ENCODE assay signal across 8 cellular contexts in the genomic region with DNA sequence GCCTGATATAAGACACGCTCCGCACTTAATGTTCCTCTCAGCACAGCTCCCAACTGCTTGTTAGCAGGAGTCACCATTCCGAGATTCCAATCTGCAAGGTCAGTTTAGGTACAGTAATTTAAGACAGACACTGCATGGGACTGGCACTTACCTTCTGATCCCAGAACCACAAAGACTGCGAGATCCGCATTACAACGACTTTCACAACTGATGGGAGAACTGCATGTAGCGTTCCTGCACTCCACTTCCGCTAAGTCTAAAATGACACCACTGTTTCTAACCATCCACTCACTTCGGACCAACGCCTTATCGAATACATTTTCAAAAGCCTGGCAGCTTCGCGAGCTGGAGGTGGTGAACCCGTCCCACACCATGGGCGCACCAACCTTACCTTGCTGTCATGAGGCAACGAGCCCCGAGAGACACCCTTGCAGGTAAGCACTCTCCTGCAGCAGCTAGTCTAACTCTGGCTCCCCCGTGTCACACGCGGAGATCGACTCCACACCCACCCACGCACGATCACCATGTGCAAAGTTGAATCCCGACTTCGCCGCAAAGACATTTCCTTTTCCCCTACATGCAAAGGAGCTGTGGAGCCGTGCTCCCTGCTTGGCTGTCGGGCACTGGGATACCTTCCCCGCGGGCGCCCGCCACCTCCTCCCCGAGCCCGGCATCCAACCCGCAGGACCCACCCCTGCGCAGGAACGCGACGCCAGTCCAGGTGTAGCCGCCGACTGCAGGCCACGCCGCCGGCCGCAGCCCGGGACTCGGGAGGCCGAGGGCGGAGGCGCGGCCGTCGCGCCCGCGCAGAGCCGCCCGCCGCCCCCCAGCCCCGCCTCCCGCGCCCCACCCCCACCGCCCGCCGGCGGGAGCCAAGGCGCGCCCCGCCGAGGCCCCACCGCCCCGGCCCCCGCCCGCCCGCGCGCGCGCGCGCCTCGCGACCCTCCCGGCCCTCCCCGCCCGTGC. TPM values are rescaled to one million over a fixed set of nuclear protein-coding genes. Genes with fewer than 3 reads are reported as not detected.
DNase-seq lines count a peak whose midpoint lies in the region; ATAC-seq and TF ChIP-seq lines count a peak whose summit lies in the region.

No MANE protein-coding gene starts in this region.

- peaks cover 0 to 31% (median 21%) of the 10 kb centered on the region in 11 experiments; a peak in 20 of 22 replicates for H3K36me3 ChIP-seq in BLaER1 treated with 17β-estradiol and CSF1 and Interleukin-3, amounts not matched to agents 10 nM and 100 nM
- H3K36me3 ChIP-seq in OCI-LY1 (ENCODE audit: insufficient read depth, low read length) (peaks cover 21% of the 10 kb centered on the region), esophagus muscularis mucosa (no peaks in the 10 kb centered on the region)
- H3K36me3 ChIP-seq in naive thymus-derived CD4-positive, alpha-beta T cell (ENCODE audit: control insufficient read depth in 2 of 3, insufficient read depth in 3 of 3, low read length in 3 of 3) = peaks cover 0 to 8% (median 0%) of the 10 kb centered on the region in 3 experiments

- H3K27me3 Mint-ChIP-seq in activated T-cell treated with anti-CD3 and anti-CD28 coated beads, Interleukin-2, amount 50 U/mL, for 24 hours = no peaks in the 10 kb centered on the region
- H3K27me3 Mint-ChIP-seq in naive thymus-derived CD4-positive, alpha-beta T cell = no peaks in the 10 kb centered on the region

- ATAC-seq in GM19324 (IDR thresholded peaks at IDR 0.05; ENCODE audit: low FRiP score, unreplicated experiment) (peak; percentile 57), HG03442 (IDR thresholded peaks at IDR 0.05; ENCODE audit: unreplicated experiment) (peak; percentile 38)
- ATAC-seq in naive thymus-derived CD4-positive, alpha-beta T cell = peak; percentile 28

- TF ChIP-seq CTCF in OCI-LY1 (IDR thresholded peaks at IDR 0.05; ENCODE audit: low read length) (no peak), esophagus muscularis mucosa (IDR thresholded peaks at IDR 0.05) (no peak)

- H3K27me3 ChIP-seq in BLaER1 treated with 17β-estradiol and CSF1 and Interleukin-3, amounts not matched to agents 10 nM and 100 nM = no peaks in the 10 kb centered on the region
- H3K27me3 ChIP-seq in OCI-LY1 (ENCODE audit: insufficient read depth, low read length) (no peaks in the 10 kb centered on the region), esophagus muscularis mucosa (no peaks in the 10 kb centered on the region)
- no peaks in the 10 kb centered on the region for H3K27me3 ChIP-seq in naive thymus-derived CD4-positive, alpha-beta T cell (ENCODE audit: control insufficient read depth in 2 of 2, insufficient read depth in 2 of 2, low read length in 2 of 2)

- peak; percentile 7 for TF ChIP-seq POLR2A in esophagus muscularis mucosa (IDR thresholded peaks at IDR 0.05; ENCODE audit: low read depth)

- H3K79me2 ChIP-seq in OCI-LY1 (ENCODE audit: insufficient read depth, low read length) = peaks cover 88% of the 10 kb centered on the region

- no peak overlapping the region for H2AFZ ChIP-seq in OCI-LY1 (ENCODE audit: low read length)

- CTCF ChIA-PET in naive thymus-derived CD4-positive, alpha-beta T cell (lab: Charles Lee) = interaction anchor here (1.0 to 1.1 kb wide), 2 partner anchors 65 to 367 kb away, joined by 3 read pairs; no protein-coding TSS in a partner anchor

- no peaks in the 10 kb centered on the region for H3K9me2 ChIP-seq in OCI-LY1 (ENCODE audit: low read depth, low read length)

- peak overlapping the region; percentile 10 to 92 (median 84); a peak in 20 of 22 replicates for H3K27ac ChIP-seq in BLaER1 treated with 17β-estradiol and CSF1 and Interleukin-3, amounts not matched to agents 10 nM and 100 nM
- H3K27ac ChIP-seq in OCI-LY1 (ENCODE audit: low read depth, low read length, poor library complexity, severe bottlenecking) (peak overlapping the region; percentile 47), esophagus muscularis mucosa (replicated peaks in 1 of 4) (peak overlapping the region; percentile 90 to 95 (median 94))
- peak overlapping the region; percentile 80 for H3K27ac ChIP-seq in naive thymus-derived CD4-positive, alpha-beta T cell (ENCODE audit: low read depth, low read length)

- H3K9me3 Mint-ChIP-seq in activated T-cell treated with anti-CD3 and anti-CD28 coated beads, Interleukin-2, amount 50 U/mL, for 24 hours = no peaks in the 10 kb centered on the region
- no peaks in the 10 kb centered on the region for H3K9me3 Mint-ChIP-seq in naive thymus-derived CD4-positive, alpha-beta T cell

- peaks cover 22 to 36% (median 31%) of the 10 kb centered on the region in 10 experiments for H3K4me1 ChIP-seq in BLaER1 treated with 17β-estradiol and CSF1 and Interleukin-3, amounts not matched to agents 10 nM and 100 nM
- H3K4me1 ChIP-seq in OCI-LY1 (ENCODE audit: insufficient read depth, low read length, severe bottlenecking) (peaks cover 31% of the 10 kb centered on the region), esophagus muscularis mucosa (peaks cover 40 to 65% (median 59%) of the 10 kb centered on the region in 4 donors)
- peaks cover 21 to 27% of the 10 kb centered on the region in 2 donors for H3K4me1 ChIP-seq in naive thymus-derived CD4-positive, alpha-beta T cell (ENCODE audit: control insufficient read depth in 2 of 2, insufficient read depth in 2 of 2, low read length in 2 of 2)

- WGBS in esophagus muscularis mucosa = 4% methylated on average over 26 of the region's 86 CpGs

- intact Hi-C loops in esophagus muscularis mucosa (cut with DNase I) = no loop called here
- intact Hi-C loops in naive thymus-derived CD4-positive, alpha-beta T cell (cut with micrococcal nuclease) = loop anchor here (5.0 kb wide), 5 partner anchors 283 to 1902 kb away; a partner anchor contains a TSS

- no peaks in the 10 kb centered on the region for H3K9me3 ChIP-seq in BLaER1 treated with 17β-estradiol and CSF1 and Interleukin-3, amounts not matched to agents 10 nM and 100 nM (replicated peaks in 1 of 11)
- H3K9me3 ChIP-seq in OCI-LY1 (ENCODE audit: low read length) (no peaks in the 10 kb centered on the region), esophagus muscularis mucosa (no peaks in the 10 kb centered on the region)
- H3K9me3 ChIP-seq in naive thymus-derived CD4-positive, alpha-beta T cell (ENCODE audit: control insufficient read depth in 2 of 3, low read length in 3 of 3) = no peaks in the 10 kb centered on the region

- H3K4me3 Mint-ChIP-seq in activated T-cell treated with anti-CD3 and anti-CD28 coated beads, Interleukin-2, amount 50 U/mL, for 24 hours = peak overlapping the region; percentile 92
- peak overlapping the region; percentile 90 to 99 (median 97) for H3K4me3 Mint-ChIP-seq in naive thymus-derived CD4-positive, alpha-beta T cell

- peak overlapping the region; percentile 90 to 99 (median 95) for H3K4me2 ChIP-seq in BLaER1 treated with 17β-estradiol and CSF1 and Interleukin-3, amounts not matched to agents 10 nM and 100 nM
- peak overlapping the region; percentile 100 for H3K4me2 ChIP-seq in OCI-LY1 (ENCODE audit: low read length)

- peak overlapping the region; percentile 96 for H3K27ac Mint-ChIP-seq in activated T-cell treated with anti-CD3 and anti-CD28 coated beads, Interleukin-2, amount 50 U/mL, for 24 hours
- H3K27ac Mint-ChIP-seq in naive thymus-derived CD4-positive, alpha-beta T cell = peak overlapping the region; percentile 74 to 98 (median 93)

- H3F3A ChIP-seq in OCI-LY1 (ENCODE audit: insufficient read depth, low read length) = no peaks in the 10 kb centered on the region

- peak; percentile 76 for DNase-seq in activated T-cell treated with anti-CD3 and anti-CD28 coated beads, Interleukin-2, amount 50 U/mL, for 24 hours
- peak; percentile 72 for DNase-seq in esophagus muscularis mucosa (ENCODE audit: extremely low spot score)
- DNase-seq in naive thymus-derived CD4-positive, alpha-beta T cell = peak; percentile 21 to 69 (median 44)
- peak; percentile 19 to 75 (median 48) for DNase-seq in stimulated activated naive CD4-positive, alpha-beta T cell (lab: John Stamatoyannopoulos, UW)

- peaks cover 69% of the 10 kb centered on the region for H3K36me3 Mint-ChIP-seq in activated T-cell treated with anti-CD3 and anti-CD28 coated beads, Interleukin-2, amount 50 U/mL, for 24 hours (ENCODE audit: low read depth)
- H3K36me3 Mint-ChIP-seq in naive thymus-derived CD4-positive, alpha-beta T cell = peaks cover 0 to 15% (median 2%) of the 10 kb centered on the region in 5 donors

- TF ChIP-seq EP300 in esophagus muscularis mucosa (IDR thresholded peaks at IDR 0.05) = no peak

- POLR2A ChIA-PET in naive thymus-derived CD4-positive, alpha-beta T cell (lab: Charles Lee) = interaction anchor here (6.6 kb wide), 1 partner anchor 67 kb away, joined by 49 read pairs; a partner anchor contains a TSS

- H4K20me1 ChIP-seq in BLaER1 treated with 17β-estradiol and CSF1 and Interleukin-3, amounts not matched to agents 10 nM and 100 nM = peaks cover 36 to 92% (median 76%) of the 10 kb centered on the region in 11 experiments; a peak in 20 of 22 replicates
- H4K20me1 ChIP-seq in OCI-LY1 (ENCODE audit: insufficient read depth, low read length) = no peaks in the 10 kb centered on the region; the same call in 1 of the 2 replicates

- peaks cover 68% of the 10 kb centered on the region for H3K4me1 Mint-ChIP-seq in activated T-cell treated with anti-CD3 and anti-CD28 coated beads, Interleukin-2, amount 50 U/mL, for 24 hours (ENCODE audit: low read depth)
- peaks cover 46 to 76% (median 63%) of the 10 kb centered on the region in 7 donors for H3K4me1 Mint-ChIP-seq in naive thymus-derived CD4-positive, alpha-beta T cell

- peak overlapping the region; percentile 84 to 100 (median 99) for H3K4me3 ChIP-seq in BLaER1 treated with 17β-estradiol and CSF1 and Interleukin-3, amounts not matched to agents 10 nM and 100 nM
- H3K4me3 ChIP-seq in OCI-LY1 (ENCODE audit: low read depth, low read length, poor library complexity, severe bottlenecking) = peak overlapping the region; percentile 82
- H3K4me3 ChIP-seq in esophagus muscularis mucosa = peak overlapping the region; percentile 77 to 97 (median 87)
- H3K4me3 ChIP-seq in naive thymus-derived CD4-positive, alpha-beta T cell (ENCODE audit: low read length) = peak overlapping the region; percentile 93

- peak overlapping the region; percentile 77 to 96 (median 89) for H3K9ac ChIP-seq in BLaER1 treated with 17β-estradiol and CSF1 and Interleukin-3, amounts not matched to agents 10 nM and 100 nM
- H3K9ac ChIP-seq in OCI-LY1 (ENCODE audit: low read length) = peak overlapping the region; percentile 96

RNA-seq across cellular contexts. Expression of a gene that starts 0.7 kb away (rescaled TPM):
- total RNA-seq in esophagus muscularis mucosa = 10 to 100 TPM; 18.7 to 29.6 (median 23.4) TPM
- total RNA-seq in naive thymus-derived CD4-positive, alpha-beta T cell = 10 to 100 TPM; 17.3 to 27.2 (median 19.8) TPM
- polyA plus RNA-seq in naive thymus-derived CD4-positive, alpha-beta T cell = 1 to 10 TPM; 4.7 to 6.8 TPM

RNA-seq across cellular contexts. Expression of a gene that starts 0.9 kb away (rescaled TPM):
- total RNA-seq in esophagus muscularis mucosa = 10 to 100 TPM in 1 of 4 donors, 1 to 10 TPM in 3; 5.0 to 14.6 (median 8.3) TPM
- total RNA-seq in naive thymus-derived CD4-positive, alpha-beta T cell = 10 to 100 TPM in 4 of 5 experiments, 1 to 10 TPM in 1; 6.2 to 18.2 (median 11.0) TPM
- polyA plus RNA-seq in naive thymus-derived CD4-positive, alpha-beta T cell = 1 to 10 TPM; 5.6 to 8.2 TPM

Comparison
In these comparisons a context has a peak if more than half of its experiments do, and no peak if none do; other contexts are left out.
1. Peak in every context shown above with its lines: DNase-seq, ATAC-seq, H3K4me3 ChIP-seq and H3K27ac ChIP-seq.